25 cellular contexts compared by ENCODE assay signal in genomic region chr19:15257782-15258181, GRCh38. TPM values are rescaled to one million over a fixed set of nuclear protein-coding genes. Genes with fewer than 3 reads are reported as not detected.
DNase-seq lines count a peak whose midpoint lies in the region; ATAC-seq, FAIRE-seq and TF ChIP-seq lines count a peak whose summit lies in the region.
"Had no signal": no experiment of that assay in that cellular context is flagged by ENCODE, and none has a peak within 500 bp of the region (broad histone marks: within the 10 kb centered on the region; RNA-seq: fewer than 3 reads in every experiment).

No MANE protein-coding gene starts in this region.

- TF ChIP-seq CTCF in astrocyte (IDR thresholded peaks at IDR 0.05; ENCODE audit: insufficient read depth, low read depth, low read length) (no peak), neural crest cell (conservative IDR thresholded peaks at IDR 0.05) (no peak), tibial artery (IDR thresholded peaks at IDR 0.05) (no peak)

- peaks cover 54% of the 10 kb centered on the region for H3K36me3 ChIP-seq in astrocyte (ENCODE audit: insufficient read depth, low read length)
- H3K36me3 ChIP-seq in tibial artery: peaks cover 80 to 100% (median 89%) of the 10 kb centered on the region in 3 donors

- no peak overlapping the region for H3K4me2 ChIP-seq in astrocyte (ENCODE audit: low read length)
- H3K4me2 ChIP-seq: SK-N-SH had no signal

- no peak for DNase-seq in activated naive CD4-positive, alpha-beta T cell treated with anti-CD3 and anti-CD28 coated beads, Interleukin-2, amount 50 U/mL, for 72 hours (ENCODE audit: low spot score in 2 of 2)
- DNase-seq in activated naive CD4-positive, alpha-beta T cell treated with Interleukin-2 at 50 U/mL for 16 hours: no peak
- no peak for DNase-seq in astrocyte (ENCODE audit: low read depth)
- DNase-seq in neural crest cell (ENCODE audit: low read depth, low spot score): no peak
- no peak for DNase-seq in tibial artery
- DNase-seq in activated gamma-delta T cell treated with Interleukin-2 at 50 U/mL for 16 hours: no peak
- DNase-seq: 8988T; AML-193; C1 segment of cervical spinal cord; CD8-positive, alpha-beta T cell; DND-41; GM23248; KBM-7; MM.1S; NCI-H1048; NCI-H1417 treated with DMSO at 0.1 percent for 48 hours; NCI-H187; NCI-H226; NCI-H510A treated with DMSO at 0.1 percent for 48 hours; NCI-H748 treated with DMSO at 0.1 percent for 48 hours; SIG-M5; SK-N-SH had no signal

- peak overlapping the region; percentile 44 to 46 for H3K27ac Mint-ChIP-seq in activated naive CD4-positive, alpha-beta T cell treated with anti-CD3 and anti-CD28 coated beads, Interleukin-2, amount 50 U/mL, for 72 hours
- H3K27ac Mint-ChIP-seq in astrocyte (ENCODE audit: unreplicated experiment) (peak overlapping the region; percentile 18), neural crest cell (ENCODE audit: unreplicated experiment) (no peak overlapping the region)
- H3K27ac Mint-ChIP-seq: CD8-positive, alpha-beta T cell had no signal

- no peaks in the 10 kb centered on the region for H3K27me3 ChIP-seq in astrocyte (ENCODE audit: insufficient read depth, low read length)
- H3K27me3 ChIP-seq in tibial artery: no peaks in the 10 kb centered on the region

- H3K4me1 ChIP-seq in astrocyte (ENCODE audit: insufficient read depth, low read length) (peaks cover 7% of the 10 kb centered on the region), tibial artery (peaks cover 0 to 22% (median 17%) of the 10 kb centered on the region in 4 donors)

- no peak overlapping the region for H3K9ac ChIP-seq in astrocyte (ENCODE audit: low read length)
- H3K9ac ChIP-seq: GM23248, SK-N-SH had no signal

- no peak for FAIRE-seq in astrocyte (lab: Jason Lieb, UNC)
- FAIRE-seq: GM12878 had no signal

- H3K4me3 Mint-ChIP-seq in astrocyte (ENCODE audit: unreplicated experiment): no peak overlapping the region
- peak overlapping the region; percentile 23 for H3K4me3 Mint-ChIP-seq in neural crest cell
- H3K4me3 Mint-ChIP-seq: CD8-positive, alpha-beta T cell had no signal

- H3K9me3 ChIP-seq in astrocyte (ENCODE audit: insufficient read depth, low read depth, low read length): no peaks in the 10 kb centered on the region
- H3K9me3 ChIP-seq in tibial artery: no peaks in the 10 kb centered on the region
- H3K9me3 ChIP-seq: SK-N-SH had no signal

- H3K27me3 Mint-ChIP-seq in astrocyte (ENCODE audit: low read depth, unreplicated experiment): no peaks in the 10 kb centered on the region
- H3K27me3 Mint-ChIP-seq in neural crest cell (ENCODE audit: low read depth): no peaks in the 10 kb centered on the region

- H3K4me3 ChIP-seq in astrocyte (ENCODE audit: insufficient read depth, low read depth, low read length): no peak overlapping the region
- H3K4me3 ChIP-seq in tibial artery: no peak overlapping the region
- H3K4me3 ChIP-seq: GM12878, GM23248 had no signal

- peaks cover 93% of the 10 kb centered on the region for H4K20me1 ChIP-seq in astrocyte (ENCODE audit: insufficient read depth, low read length)

- peaks cover 82% of the 10 kb centered on the region for H3K79me2 ChIP-seq in astrocyte (ENCODE audit: insufficient read depth, low read length)

- no peaks in the 10 kb centered on the region for H3K4me1 Mint-ChIP-seq in astrocyte (ENCODE audit: low read depth, unreplicated experiment)
- H3K4me1 Mint-ChIP-seq in neural crest cell: no peaks in the 10 kb centered on the region

- intact Hi-C loops in tibial artery (cut with DNase I; ENCODE audit: low total_unique reads): no loop called here

- H3K36me3 Mint-ChIP-seq in activated naive CD4-positive, alpha-beta T cell treated with anti-CD3 and anti-CD28 coated beads, Interleukin-2, amount 50 U/mL, for 72 hours: peaks cover 23 to 26% of the 10 kb centered on the region in 2 donors
- H3K36me3 Mint-ChIP-seq in astrocyte (ENCODE audit: low read depth, unreplicated experiment): peaks cover 14% of the 10 kb centered on the region
- H3K36me3 Mint-ChIP-seq in neural crest cell (ENCODE audit: low read depth): peaks cover 13% of the 10 kb centered on the region

- no peak overlapping the region for H2AFZ ChIP-seq in astrocyte (ENCODE audit: low read depth, low read length)
- H2AFZ ChIP-seq: GM23248 had no signal

- ATAC-seq in activated naive CD4-positive, alpha-beta T cell treated with anti-CD3 and anti-CD28 coated beads, Interleukin-2, amount 50 U/mL, for 72 hours: no peak
- ATAC-seq in GM19397 (IDR thresholded peaks at IDR 0.05; ENCODE audit: unreplicated experiment): no peak
- ATAC-seq in HG03108 (IDR thresholded peaks at IDR 0.05; ENCODE audit: unreplicated experiment): no peak
- ATAC-seq: CD8-positive, alpha-beta T cell; GM12878 had no signal

- H3K27ac ChIP-seq in astrocyte (ENCODE audit: low read depth, low read length) (no peak overlapping the region), tibial artery (peak overlapping the region; percentile 15 to 36)
- H3K27ac ChIP-seq: GM23248 had no signal

- no peaks in the 10 kb centered on the region for H3K9me3 Mint-ChIP-seq in activated naive CD4-positive, alpha-beta T cell treated with anti-CD3 and anti-CD28 coated beads, Interleukin-2, amount 50 U/mL, for 72 hours
- no peaks in the 10 kb centered on the region for H3K9me3 Mint-ChIP-seq in astrocyte (ENCODE audit: unreplicated experiment)
- H3K9me3 Mint-ChIP-seq in neural crest cell: no peaks in the 10 kb centered on the region
- H3K9me3 Mint-ChIP-seq: CD8-positive, alpha-beta T cell had no signal

RNA-seq across cellular contexts. Expression of gene EPHX3, which starts 25.5 kb away (rescaled TPM):
- under 1 TPM in 1 of 2 donors, not detected in 1; 0.27 TPM for total RNA-seq in activated naive CD4-positive, alpha-beta T cell treated with anti-CD3 and anti-CD28 coated beads, Interleukin-2, amount 50 U/mL, for 72 hours
- total RNA-seq in astrocyte: 0.54 and 0.87 TPM in 2 replicates
- total RNA-seq in neural crest cell: 1.0 and 1.1 TPM in 2 replicates
- total RNA-seq: GM12878, GM23248 had no signal

RNA-seq across cellular contexts. Expression of gene NOTCH3, which starts 57.0 kb away (rescaled TPM):
- under 1 TPM in 1 of 2 donors, not detected in 1; 0.07 TPM for total RNA-seq in activated naive CD4-positive, alpha-beta T cell treated with anti-CD3 and anti-CD28 coated beads, Interleukin-2, amount 50 U/mL, for 72 hours
- total RNA-seq in astrocyte: 162 and 219 TPM in 2 replicates
- 125 and 127 TPM in 2 replicates for total RNA-seq in neural crest cell
- total RNA-seq: CD8-positive, alpha-beta T cell had no signal

Comparison
In these comparisons a context has a peak if more than half of its experiments do, and no peak if none do; other contexts are left out.
1. RNA of gene NOTCH3, which starts 57.0 kb away (total RNA-seq): 162 to 219 TPM in astrocyte and 125 to 127 TPM in neural crest cell; 0.07 TPM in activated naive CD4-positive, alpha-beta T cell treated with anti-CD3 and anti-CD28 coated beads, Interleukin-2, amount 50 U/mL, for 72 hours; every median in the first group is over 100 times any median in the second.